8 cellular contexts compared by ENCODE assay signal in genomic region chr22:17159504-17159951, GRCh38. TPM values are rescaled to one million over a fixed set of nuclear protein-coding genes. Genes with fewer than 3 reads are reported as not detected.
DNase-seq lines count a peak whose midpoint lies in the region; ATAC-seq and TF ChIP-seq lines count a peak whose summit lies in the region.

No MANE protein-coding gene starts in this region.

- H3K4me3 ChIP-seq in Peyer's patch (peak overlapping the region; percentile 73 to 93 (median 81)), right cardiac atrium (ENCODE audit: low read length) (peak overlapping the region; percentile 56)

- DNase-seq in activated CD8-positive, alpha-beta memory T cell treated with anti-CD3 and anti-CD28 coated beads for 4 hours (ENCODE audit: low read depth in 2 of 2) = peak; percentile 25 to 30
- no peak for DNase-seq in activated CD8-positive, alpha-beta memory T cell treated with anti-CD3 and anti-CD28 coated beads for 24 hours
- DNase-seq in Peyer's patch (peak; percentile 50 to 85 (median 82)), right cardiac atrium (peak in 2 of 3 donors; percentile 47 to 74), renal cortical epithelial cell (ENCODE audit: low read depth) (peak; percentile 69)
- peak; percentile 75 for DNase-seq in activated naive CD8-positive, alpha-beta T cell treated with anti-CD3 and anti-CD28 coated beads, Interleukin-2, amount 50 U/mL, for 24 hours

- H3K27ac Mint-ChIP-seq in activated naive CD8-positive, alpha-beta T cell treated with anti-CD3 and anti-CD28 coated beads, Interleukin-2, amount 50 U/mL, for 24 hours = peak overlapping the region; percentile 86

- H3K4me1 ChIP-seq in Peyer's patch (peaks cover 0 to 21% (median 0%) of the 10 kb centered on the region in 4 donors), right cardiac atrium (ENCODE audit: control insufficient read depth, insufficient read depth, low read length) (peaks cover 2% of the 10 kb centered on the region)

- H3K36me3 Mint-ChIP-seq in activated naive CD8-positive, alpha-beta T cell treated with anti-CD3 and anti-CD28 coated beads, Interleukin-2, amount 50 U/mL, for 24 hours (ENCODE audit: low read depth) = peaks cover 15% of the 10 kb centered on the region

- WGBS in right cardiac atrium = 8% methylated on average over 35 of the region's 35 CpGs

- H3K9me3 ChIP-seq in Peyer's patch (no peaks in the 10 kb centered on the region), right cardiac atrium (ENCODE audit: control insufficient read depth, low read length) (no peaks in the 10 kb centered on the region)

- TF ChIP-seq CTCF in Peyer's patch (IDR thresholded peaks at IDR 0.05) = no peak

- H3K4me3 Mint-ChIP-seq in activated naive CD8-positive, alpha-beta T cell treated with anti-CD3 and anti-CD28 coated beads, Interleukin-2, amount 50 U/mL, for 24 hours = peak overlapping the region; percentile 83

- peaks cover 39% of the 10 kb centered on the region for H3K4me1 Mint-ChIP-seq in activated naive CD8-positive, alpha-beta T cell treated with anti-CD3 and anti-CD28 coated beads, Interleukin-2, amount 50 U/mL, for 24 hours

- H3K27me3 Mint-ChIP-seq in activated naive CD8-positive, alpha-beta T cell treated with anti-CD3 and anti-CD28 coated beads, Interleukin-2, amount 50 U/mL, for 24 hours = no peaks in the 10 kb centered on the region

- ATAC-seq in HG03103 (IDR thresholded peaks at IDR 0.05; ENCODE audit: low read depth, unreplicated experiment) (peak; percentile 22), right cardiac atrium (peak; percentile 37 to 50), HG03520 (IDR thresholded peaks at IDR 0.05; ENCODE audit: unreplicated experiment) (no peak)
- peak; percentile 53 for ATAC-seq in activated naive CD8-positive, alpha-beta T cell treated with anti-CD3 and anti-CD28 coated beads, Interleukin-2, amount 50 U/mL, for 24 hours

- H3K27me3 ChIP-seq in Peyer's patch = no peaks in the 10 kb centered on the region
- H3K27me3 ChIP-seq in right cardiac atrium (ENCODE audit: control insufficient read depth, insufficient read depth) = no peaks in the 10 kb centered on the region

- TF ChIP-seq POLR2A in Peyer's patch (IDR thresholded peaks at IDR 0.05) = peak; percentile 0 to 37

- no peaks in the 10 kb centered on the region for H3K9me3 Mint-ChIP-seq in activated naive CD8-positive, alpha-beta T cell treated with anti-CD3 and anti-CD28 coated beads, Interleukin-2, amount 50 U/mL, for 24 hours

- no peaks in the 10 kb centered on the region for H3K36me3 ChIP-seq in Peyer's patch

- peak overlapping the region; percentile 84 to 95 (median 86) for H3K27ac ChIP-seq in Peyer's patch
- H3K27ac ChIP-seq in right cardiac atrium (ENCODE audit: low read length) = peak overlapping the region; percentile 93

- intact Hi-C loops in right cardiac atrium (cut with DNase I) = no loop called here

RNA-seq across cellular contexts. Expression of gene HDHD5, which starts 0.5 kb away (rescaled TPM):
- total RNA-seq in Peyer's patch = 10 to 100 TPM; 15.7 to 42.0 (median 31.0) TPM
- 10 to 100 TPM; 28.2 to 41.2 (median 35.9) TPM for total RNA-seq in right cardiac atrium
- polyA plus RNA-seq in right cardiac atrium = 37.9 TPM
- 25.1 and 38.6 TPM in 2 replicates for total RNA-seq in renal cortical epithelial cell

RNA-seq across cellular contexts. Expression of gene TMEM121B, which starts 38.4 kb away (rescaled TPM):
- total RNA-seq in Peyer's patch (under 1 TPM in 3 of 4 donors, not detected in 1; 0.18 to 0.76 (median 0.40) TPM), right cardiac atrium (1 to 10 TPM in 3 of 4 donors, under 1 TPM in 1; 0.56 to 1.9 (median 1.1) TPM), renal cortical epithelial cell (0.10 TPM in 1 of 2 replicates, not detected in the other)
- polyA plus RNA-seq in right cardiac atrium = 0.68 TPM

RNA-seq across cellular contexts. Expression of gene ADA2, which starts 59.7 kb away (rescaled TPM):
- total RNA-seq in Peyer's patch (10 to 100 TPM in 2 of 4 donors, 1 to 10 TPM in 2; 7.4 to 52.8 (median 14.2) TPM), right cardiac atrium (10 to 100 TPM; 20.1 to 51.6 (median 34.8) TPM), renal cortical epithelial cell (1.2 and 53.3 TPM in 2 replicates)
- 25.4 TPM for polyA plus RNA-seq in right cardiac atrium
